Comparison of ENCODE assay signal across 26 cellular contexts in genomic region chr1:39615086-39615662, GRCh38. TPM values are rescaled to one million over a fixed set of nuclear protein-coding genes. Genes with fewer than 3 reads are reported as not detected.
DNase-seq lines count a peak whose midpoint lies in the region; ATAC-seq and TF ChIP-seq lines count a peak whose summit lies in the region.
"Had no signal": no experiment of that assay in that cellular context is flagged by ENCODE, and none has a peak within 500 bp of the region (broad histone marks: within the 10 kb centered on the region; RNA-seq: fewer than 3 reads in every experiment).

No MANE protein-coding gene starts in this region.

- peak overlapping the region; percentile 88 for H3K27ac Mint-ChIP-seq in neural crest cell (ENCODE audit: unreplicated experiment)
- H3K27ac Mint-ChIP-seq: activated CD4-positive, alpha-beta memory T cell treated with anti-CD3 and anti-CD28 coated beads for 36 hours; activated naive CD4-positive, alpha-beta T cell treated with anti-CD3 and anti-CD28 coated beads, Interleukin-2, amount 10 ng/mL, durations not matched to agents 7 days and 5 days had no signal

- no peak for ATAC-seq in HG03521 (IDR thresholded peaks at IDR 0.05; ENCODE audit: unreplicated experiment)
- ATAC-seq: activated CD4-positive, CD25-positive, alpha-beta regulatory T cell treated with anti-CD3 and anti-CD28 coated beads, Interleukin-2, amount 50 U/mL, for 24 hours; gastroesophageal sphincter; left colon; Panc1; sciatic nerve had no signal

- H3K36me3 Mint-ChIP-seq in neural crest cell (ENCODE audit: low read depth) = no peaks in the 10 kb centered on the region
- H3K36me3 Mint-ChIP-seq: activated CD4-positive, alpha-beta memory T cell treated with anti-CD3 and anti-CD28 coated beads for 36 hours; activated naive CD4-positive, alpha-beta T cell treated with anti-CD3 and anti-CD28 coated beads, Interleukin-2, amount 10 ng/mL, durations not matched to agents 7 days and 5 days; CD14-positive monocyte had no signal

- in situ Hi-C loops in KBM-7 (cut with MboI; ENCODE audit: low pct_unique_long_range_greater_than_20kb, low sequenced_read_pairs) = no loop called here

- no peaks in the 10 kb centered on the region for H3K9me3 Mint-ChIP-seq in neural crest cell
- H3K9me3 Mint-ChIP-seq: activated CD4-positive, alpha-beta memory T cell treated with anti-CD3 and anti-CD28 coated beads for 36 hours; activated naive CD4-positive, alpha-beta T cell treated with anti-CD3 and anti-CD28 coated beads, Interleukin-2, amount 10 ng/mL, durations not matched to agents 7 days and 5 days had no signal

- H3K4me1 Mint-ChIP-seq in neural crest cell = peaks cover 4% of the 10 kb centered on the region
- H3K4me1 Mint-ChIP-seq: activated naive CD4-positive, alpha-beta T cell treated with anti-CD3 and anti-CD28 coated beads, Interleukin-2, amount 10 ng/mL, durations not matched to agents 7 days and 5 days; CD14-positive monocyte had no signal

- DNase-seq in NCI-H446 treated with DMSO at 0.1 percent for 48 hours (lab: John Stamatoyannopoulos, UW) (peak; percentile 5), NCI-H446 (lab: John Stamatoyannopoulos, UW) (no peak), KBM-7 (peak; percentile 11), SHP77 (lab: John Stamatoyannopoulos, UW) (peak; percentile 9 to 25), neural crest cell (ENCODE audit: low read depth, low spot score) (no peak), GM10266 (ENCODE audit: extremely low spot score) (no peak)
- DNase-seq: activated CD4-positive, alpha-beta memory T cell treated with anti-CD3 and anti-CD28 coated beads for 36 hours; activated CD8-positive, alpha-beta memory T cell treated with anti-CD3 and anti-CD28 coated beads, Interleukin-2, amount 50 U/mL, for 4 hours; activated naive CD4-positive, alpha-beta T cell treated with anti-CD3 and anti-CD28 coated beads, Interleukin-2, amount 10 ng/mL, durations not matched to agents 7 days and 5 days; amniotic stem cell; left colon; NCI-H1694 treated with DMSO at 0.1 percent for 48 hours; stimulated activated CD4-positive, alpha-beta T cell treated with anti-CD3 and anti-CD28 coated beads, Interleukin-12 subunit alpha, Interleukin-12 subunit beta, amount 100 ng/mL, for 4 hours; stimulated activated CD4-positive, alpha-beta T cell treated with anti-CD3 and anti-CD28 coated beads, Interleukin-4, amount 100 ng/mL, for 1 hour; substantia nigra had no signal

- no peaks in the 10 kb centered on the region for H3K27me3 Mint-ChIP-seq in neural crest cell (ENCODE audit: low read depth)
- H3K27me3 Mint-ChIP-seq: activated CD4-positive, alpha-beta memory T cell treated with anti-CD3 and anti-CD28 coated beads for 36 hours had no signal

- TF ChIP-seq CTCF in neural crest cell (conservative IDR thresholded peaks at IDR 0.05) (no peak), GM10266 (IDR thresholded peaks at IDR 0.05; ENCODE audit: control insufficient read depth, insufficient read depth, low read depth, missing control alignments) (no peak)

- no peak overlapping the region for H3K4me3 Mint-ChIP-seq in neural crest cell
- H3K4me3 Mint-ChIP-seq: activated CD4-positive, alpha-beta memory T cell treated with anti-CD3 and anti-CD28 coated beads for 36 hours; activated naive CD4-positive, alpha-beta T cell treated with anti-CD3 and anti-CD28 coated beads, Interleukin-2, amount 10 ng/mL, durations not matched to agents 7 days and 5 days; CD14-positive monocyte had no signal

RNA-seq across cellular contexts. Expression of gene HEYL, which starts 24.3 kb away (rescaled TPM):
- 4.9 and 5.0 TPM in 2 replicates for total RNA-seq in neural crest cell
- total RNA-seq: endothelial cell of umbilical vein; fibroblast of lung; MCF 10A; T-helper 1 cell treated with Interleukin-12 subunit alpha and Interleukin-12 subunit beta and Interleukin-4 antibody, amounts not matched to agents 30 ng/mL and 1 ng/mL, for 36 hours had no signal

RNA-seq across cellular contexts. Expression of gene PABPC4, which starts 38.6 kb away (rescaled TPM):
- 318 and 321 TPM in 2 replicates for total RNA-seq in neural crest cell

RNA-seq across cellular contexts. Expression of gene NT5C1A, which starts 56.7 kb away (rescaled TPM):
- not detected in 2 replicates for total RNA-seq in neural crest cell
- total RNA-seq: activated CD4-positive, alpha-beta memory T cell treated with anti-CD3 and anti-CD28 coated beads for 36 hours; endothelial cell of umbilical vein; fibroblast of lung; left colon; MCF 10A; progenitor cell of endocrine pancreas had no signal

Comparison
In these comparisons a context has a peak if more than half of its experiments do, and no peak if none do; other contexts are left out.
1. DNase-seq: peak in NCI-H446 treated with DMSO at 0.1 percent for 48 hours (single experiment), KBM-7 (single experiment) and SHP77 (2 of 2); none in NCI-H446 (0 of 2), neural crest cell (single experiment) and GM10266 (single experiment).